ENCODE assay signal across 25 cellular contexts in the genomic region with DNA sequence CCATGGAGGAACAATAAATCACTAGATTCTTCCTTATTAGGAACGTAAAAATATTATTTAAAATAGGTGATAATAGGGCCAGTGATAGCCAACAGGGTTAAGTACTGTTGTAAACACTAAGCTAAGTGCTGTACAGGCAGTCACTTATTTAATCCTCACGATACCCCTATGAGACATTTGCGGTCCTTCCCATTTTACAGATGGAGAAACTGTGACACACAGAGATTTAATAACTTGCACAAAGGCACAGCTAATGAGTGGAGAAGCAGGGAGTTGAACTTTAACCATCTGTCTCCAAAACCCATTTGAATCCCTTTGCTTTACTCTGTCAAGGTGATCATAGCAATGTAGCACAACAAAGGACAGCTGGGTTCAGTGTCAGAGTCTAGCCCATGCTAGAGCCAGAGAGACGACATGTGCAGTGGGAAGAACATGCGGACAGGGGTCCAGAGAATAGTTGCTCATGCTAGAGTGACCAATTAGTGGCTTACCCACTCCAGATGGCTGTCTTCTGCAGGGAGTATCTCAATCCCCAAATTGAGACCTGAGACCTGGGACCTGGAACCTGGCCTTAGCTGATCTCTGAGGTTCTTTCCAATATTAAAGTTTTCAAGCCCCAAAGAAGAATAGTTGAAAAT.
"Had no signal": no experiment of that assay in that cellular context is flagged by ENCODE, and none has a peak within 500 bp of the region (broad histone marks: within the 10 kb centered on the region; RNA-seq: fewer than 3 reads in every experiment).

No MANE protein-coding gene starts in this region.

- H3K4me3 ChIP-seq: body of pancreas, esophagus squamous epithelium, mucosa of descending colon, prostate gland, sigmoid colon had no signal

- ATAC-seq: activated CD4-positive, CD25-positive, alpha-beta regulatory T cell treated with anti-CD3 and anti-CD28 coated beads, Interleukin-2, amount 50 U/mL, for 24 hours; left lobe of liver; mucosa of descending colon; stimulated activated effector memory CD8-positive, alpha-beta T cell treated with anti-CD3 and anti-CD28 coated beads, Interleukin-12 subunit alpha, Interleukin-12 subunit beta, amount 100 ng/mL, for 72 hours had no signal

- DNase-seq: activated CD4-positive, alpha-beta T cell treated with anti-CD3 and anti-CD28 coated beads for 48 hours; activated CD4-positive, alpha-beta T cell treated with anti-CD3 and anti-CD28 coated beads, Interleukin-2, amount 50 U/mL, for 48 hours; activated CD8-positive, alpha-beta memory T cell treated with anti-CD3 and anti-CD28 coated beads for 24 hours; activated effector memory CD4-positive, alpha-beta T cell treated with Interleukin-2 at 50 U/mL for 16 hours; activated naive CD4-positive, alpha-beta T cell treated with Interleukin-2 at 50 U/mL for 16 hours; aorta; body of pancreas; effector CD8-positive, alpha-beta T cell; esophagus squamous epithelium; foreskin melanocyte; kidney glomerular epithelial cell; mucosa of descending colon; nephron progenitor cell; retina; sigmoid colon; small intestine; stimulated activated CD4-positive, alpha-beta T cell treated with anti-CD3 and anti-CD28 coated beads, Interleukin-4, amount 100 ng/mL, for 24 hours; T-helper 1 cell had no signal

- H3K4me1 ChIP-seq: prostate gland had no signal

- H3K27ac ChIP-seq: epithelial cell of prostate, neutrophil, prostate gland, VCaP had no signal

- H3K9me3 ChIP-seq: body of pancreas, esophagus squamous epithelium, mucosa of descending colon, neutrophil, prostate gland, sigmoid colon had no signal

- H3K27me3 ChIP-seq: body of pancreas, esophagus squamous epithelium, sigmoid colon had no signal

- H3K36me3 ChIP-seq: esophagus squamous epithelium, neutrophil, prostate gland, sigmoid colon had no signal
